Comparison of ENCODE assay signal across 17 cellular contexts in the genomic region with DNA sequence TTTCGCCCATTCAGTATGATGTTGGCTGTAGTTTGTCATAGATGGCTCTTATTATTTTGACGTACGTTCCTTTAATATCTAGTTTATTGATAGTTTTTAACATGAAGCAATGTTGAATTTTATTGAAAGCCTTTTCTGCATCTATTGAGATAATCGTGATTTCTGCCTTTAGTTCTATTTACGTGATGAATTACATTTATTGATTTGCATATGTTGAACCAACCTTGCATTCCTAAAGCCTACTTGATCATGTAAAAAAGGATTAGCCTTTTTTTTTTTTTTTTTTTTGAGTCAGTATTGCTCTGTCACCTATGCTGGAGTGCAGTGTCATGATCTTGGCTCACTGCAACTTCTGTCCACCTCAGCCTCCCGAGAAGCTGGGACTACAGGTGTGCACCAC.
DNase-seq lines count a peak whose midpoint lies in the region; ATAC-seq lines count a peak whose summit lies in the region.
"Had no signal": no experiment of that assay in that cellular context is flagged by ENCODE, and none has a peak within 500 bp of the region (broad histone marks: within the 10 kb centered on the region; RNA-seq: fewer than 3 reads in every experiment).

No MANE protein-coding gene starts in this region.

- no peak for DNase-seq in T-helper 2 cell treated with Interferon-gamma antibody and Interleukin-4, amounts not matched to agents 5 μg/mL and 100 μg/mL, for 36 hours (ENCODE audit: low spot score)
- DNase-seq in T-helper 2 cell (no peak), KG1 (lab: John Stamatoyannopoulos, UW) (no peak)
- DNase-seq in activated naive CD4-positive, alpha-beta T cell treated with anti-CD3 and anti-CD28 coated beads, Interleukin-2, amount 50 U/mL, for 16 hours, result no peak
- no peak for DNase-seq in activated naive CD8-positive, alpha-beta T cell treated with anti-CD3 and anti-CD28 coated beads, Interleukin-2, amount 50 U/mL, for 24 hours
- DNase-seq in stimulated activated effector memory CD8-positive, alpha-beta T cell treated with anti-CD3 and anti-CD28 coated beads, Interleukin-12 subunit alpha, Interleukin-12 subunit beta, amount 100 ng/mL, for 72 hours (ENCODE audit: low spot score in 2 of 2), result no peak
- DNase-seq: BE2C, GF-D8, GOT3, Karpas-422, MG63, NCI-H1092 treated with DMSO at 0.1 percent for 48 hours, NCI-H2081 treated with DMSO at 0.1 percent for 48 hours, NCI-H510A, NCI-H774 had no signal

- H3K27ac Mint-ChIP-seq in T-helper 2 cell treated with Interferon-gamma antibody and Interleukin-4, amounts not matched to agents 5 μg/mL and 100 μg/mL, for 36 hours, result no peak overlapping the region
- H3K27ac Mint-ChIP-seq in activated naive CD4-positive, alpha-beta T cell treated with anti-CD3 and anti-CD28 coated beads, Interleukin-2, amount 50 U/mL, for 24 hours, result peak overlapping the region; percentile 17
- H3K27ac Mint-ChIP-seq in activated naive CD8-positive, alpha-beta T cell treated with anti-CD3 and anti-CD28 coated beads, Interleukin-2, amount 50 U/mL, for 24 hours, result peak overlapping the region; percentile 28
- peak overlapping the region; percentile 6 for H3K27ac Mint-ChIP-seq in stimulated activated effector memory CD8-positive, alpha-beta T cell treated with anti-CD3 and anti-CD28 coated beads, Interleukin-12 subunit alpha, Interleukin-12 subunit beta, amount 100 ng/mL, for 72 hours

- H3K36me3 Mint-ChIP-seq in T-helper 2 cell treated with Interferon-gamma antibody and Interleukin-4, amounts not matched to agents 5 μg/mL and 100 μg/mL, for 36 hours (ENCODE audit: low read depth), result peaks cover 74% of the 10 kb centered on the region
- H3K36me3 Mint-ChIP-seq in activated naive CD4-positive, alpha-beta T cell treated with anti-CD3 and anti-CD28 coated beads, Interleukin-2, amount 50 U/mL, for 24 hours, result peaks cover 41% of the 10 kb centered on the region
- peaks cover 85% of the 10 kb centered on the region for H3K36me3 Mint-ChIP-seq in activated naive CD8-positive, alpha-beta T cell treated with anti-CD3 and anti-CD28 coated beads, Interleukin-2, amount 50 U/mL, for 24 hours (ENCODE audit: low read depth)
- H3K36me3 Mint-ChIP-seq in stimulated activated effector memory CD8-positive, alpha-beta T cell treated with anti-CD3 and anti-CD28 coated beads, Interleukin-12 subunit alpha, Interleukin-12 subunit beta, amount 100 ng/mL, for 72 hours, result peaks cover 100% of the 10 kb centered on the region

- H3K4me1 Mint-ChIP-seq in T-helper 2 cell treated with Interferon-gamma antibody and Interleukin-4, amounts not matched to agents 5 μg/mL and 100 μg/mL, for 36 hours (ENCODE audit: low read depth), result peaks cover 68% of the 10 kb centered on the region
- H3K4me1 Mint-ChIP-seq in activated naive CD4-positive, alpha-beta T cell treated with anti-CD3 and anti-CD28 coated beads, Interleukin-2, amount 50 U/mL, for 24 hours, result peaks cover 91% of the 10 kb centered on the region
- peaks cover 90% of the 10 kb centered on the region for H3K4me1 Mint-ChIP-seq in activated naive CD8-positive, alpha-beta T cell treated with anti-CD3 and anti-CD28 coated beads, Interleukin-2, amount 50 U/mL, for 24 hours
- H3K4me1 Mint-ChIP-seq in stimulated activated effector memory CD8-positive, alpha-beta T cell treated with anti-CD3 and anti-CD28 coated beads, Interleukin-12 subunit alpha, Interleukin-12 subunit beta, amount 100 ng/mL, for 72 hours, result peaks cover 68% of the 10 kb centered on the region

- H3K4me3 Mint-ChIP-seq in T-helper 2 cell treated with Interferon-gamma antibody and Interleukin-4, amounts not matched to agents 5 μg/mL and 100 μg/mL, for 36 hours, result peak overlapping the region; percentile 12
- peak overlapping the region; percentile 66 for H3K4me3 Mint-ChIP-seq in activated naive CD4-positive, alpha-beta T cell treated with anti-CD3 and anti-CD28 coated beads, Interleukin-2, amount 50 U/mL, for 24 hours
- no peak overlapping the region for H3K4me3 Mint-ChIP-seq in activated naive CD8-positive, alpha-beta T cell treated with anti-CD3 and anti-CD28 coated beads, Interleukin-2, amount 50 U/mL, for 24 hours
- H3K4me3 Mint-ChIP-seq in stimulated activated effector memory CD8-positive, alpha-beta T cell treated with anti-CD3 and anti-CD28 coated beads, Interleukin-12 subunit alpha, Interleukin-12 subunit beta, amount 100 ng/mL, for 72 hours, result no peak overlapping the region

- H3K9me3 Mint-ChIP-seq in T-helper 2 cell treated with Interferon-gamma antibody and Interleukin-4, amounts not matched to agents 5 μg/mL and 100 μg/mL, for 36 hours, result no peaks in the 10 kb centered on the region
- no peaks in the 10 kb centered on the region for H3K9me3 Mint-ChIP-seq in activated naive CD4-positive, alpha-beta T cell treated with anti-CD3 and anti-CD28 coated beads, Interleukin-2, amount 50 U/mL, for 24 hours
- H3K9me3 Mint-ChIP-seq in activated naive CD8-positive, alpha-beta T cell treated with anti-CD3 and anti-CD28 coated beads, Interleukin-2, amount 50 U/mL, for 24 hours, result no peaks in the 10 kb centered on the region
- H3K9me3 Mint-ChIP-seq in stimulated activated effector memory CD8-positive, alpha-beta T cell treated with anti-CD3 and anti-CD28 coated beads, Interleukin-12 subunit alpha, Interleukin-12 subunit beta, amount 100 ng/mL, for 72 hours, result no peaks in the 10 kb centered on the region

- no peak for ATAC-seq in activated naive CD8-positive, alpha-beta T cell treated with anti-CD3 and anti-CD28 coated beads, Interleukin-2, amount 50 U/mL, for 24 hours
- no peak for ATAC-seq in stimulated activated effector memory CD8-positive, alpha-beta T cell treated with anti-CD3 and anti-CD28 coated beads, Interleukin-12 subunit alpha, Interleukin-12 subunit beta, amount 100 ng/mL, for 72 hours
- ATAC-seq in HG03460 (IDR thresholded peaks at IDR 0.05; ENCODE audit: unreplicated experiment), result no peak

- H3K27me3 Mint-ChIP-seq in T-helper 2 cell treated with Interferon-gamma antibody and Interleukin-4, amounts not matched to agents 5 μg/mL and 100 μg/mL, for 36 hours (ENCODE audit: low read depth), result no peaks in the 10 kb centered on the region
- H3K27me3 Mint-ChIP-seq in activated naive CD4-positive, alpha-beta T cell treated with anti-CD3 and anti-CD28 coated beads, Interleukin-2, amount 50 U/mL, for 24 hours, result no peaks in the 10 kb centered on the region
- H3K27me3 Mint-ChIP-seq in activated naive CD8-positive, alpha-beta T cell treated with anti-CD3 and anti-CD28 coated beads, Interleukin-2, amount 50 U/mL, for 24 hours, result no peaks in the 10 kb centered on the region

Comparison
In these comparisons a context has a peak if more than half of its experiments do, and no peak if none do; other contexts are left out.
1. H3K4me3 Mint-ChIP-seq: peak in T-helper 2 cell treated with Interferon-gamma antibody and Interleukin-4, amounts not matched to agents 5 μg/mL and 100 μg/mL, for 36 hours (single experiment) and activated naive CD4-positive, alpha-beta T cell treated with anti-CD3 and anti-CD28 coated beads, Interleukin-2, amount 50 U/mL, for 24 hours (single experiment); none in activated naive CD8-positive, alpha-beta T cell treated with anti-CD3 and anti-CD28 coated beads, Interleukin-2, amount 50 U/mL, for 24 hours (single experiment) and stimulated activated effector memory CD8-positive, alpha-beta T cell treated with anti-CD3 and anti-CD28 coated beads, Interleukin-12 subunit alpha, Interleukin-12 subunit beta, amount 100 ng/mL, for 72 hours (single experiment).